1 cellular context compared by ENCODE assay signal in genomic region chr9:91362212-91362611, GRCh38.
TF ChIP-seq lines count a peak whose summit lies in the region.

No MANE protein-coding gene starts in this region.

TF ChIP-seq in IMR-90, 13 proteins besides CTCF, POLR2A, EP300 and RAD21 (continued from another document):
- no peak for TF ChIP-seq MXI1 (IDR thresholded peaks at IDR 0.05; ENCODE audit: borderline replicate concordance, low read depth, low read length)
- no peak for TF ChIP-seq FOS (IDR thresholded peaks at IDR 0.05; ENCODE audit: low read depth, low read length)
- no peak for TF ChIP-seq RFX5 (IDR thresholded peaks at IDR 0.05; ENCODE audit: low read depth, low read length)
- no peak for TF ChIP-seq SMC3 (IDR thresholded peaks at IDR 0.05; ENCODE audit: low read depth, low read length)
- TF ChIP-seq BHLHE40 (IDR thresholded peaks at IDR 0.05; ENCODE audit: low read depth, low read length): no peak
- TF ChIP-seq USF2 (IDR thresholded peaks at IDR 0.05; ENCODE audit: low read depth, low read length): no peak
- TF ChIP-seq CEBPB (IDR thresholded peaks at IDR 0.05; ENCODE audit: low read depth, low read length): no peak
